Comparison of ENCODE assay signal across 13 cellular contexts in the genomic region with DNA sequence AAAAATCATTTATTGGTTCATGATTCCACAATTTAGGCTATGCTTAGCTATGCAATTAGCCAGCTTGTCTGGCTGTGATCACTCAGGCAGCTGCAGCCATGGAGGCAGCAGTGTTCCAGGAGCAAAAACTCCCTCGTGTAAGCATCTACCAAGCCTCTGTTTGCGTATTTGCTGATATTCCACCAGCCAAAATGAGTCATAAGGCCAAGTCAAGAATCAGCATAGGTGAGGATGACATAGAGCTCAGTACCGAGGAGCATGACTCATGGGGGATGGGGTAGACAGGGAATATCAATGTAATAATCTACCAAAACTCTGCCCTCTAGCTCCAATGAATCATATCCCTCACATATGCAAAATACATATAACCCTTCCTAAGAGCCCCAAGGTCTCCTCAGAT.
DNase-seq lines count a peak whose midpoint lies in the region; ATAC-seq and TF ChIP-seq lines count a peak whose summit lies in the region.
"Had no signal": no experiment of that assay in that cellular context is flagged by ENCODE, and none has a peak within 500 bp of the region (broad histone marks: within the 10 kb centered on the region; RNA-seq: fewer than 3 reads in every experiment).

No MANE protein-coding gene starts in this region.

- ATAC-seq in HG03460 (IDR thresholded peaks at IDR 0.05; ENCODE audit: unreplicated experiment) = no peak
- no peak for ATAC-seq in HG03442 (IDR thresholded peaks at IDR 0.05; ENCODE audit: unreplicated experiment)

- DNase-seq in activated CD4-positive, alpha-beta T cell treated with anti-CD3 and anti-CD28 coated beads for 48 hours = peak; percentile 29
- no peak for DNase-seq in activated CD4-positive, alpha-beta T cell treated with anti-CD3 and anti-CD28 coated beads, Interleukin-2, amount 50 U/mL, for 1 hour
- DNase-seq in HuH-7.5 (ENCODE audit: low spot score) = peak; percentile 23
- peak in 2 of 10 donors; percentile 6 to 16 for DNase-seq in dorsolateral prefrontal cortex
- peak; percentile 2 for DNase-seq in putamen (ENCODE audit: low spot score)
- DNase-seq in HUDEP-2 (lab: John Stamatoyannopoulos, UW; ENCODE audit: unreplicated experiment in 76 of 76) = no peak
- DNase-seq: effector CD8-positive, alpha-beta T cell; GDM1; NCI-H774; nephron progenitor cell had no signal

- H3K27me3 ChIP-seq in dorsolateral prefrontal cortex = no peaks in the 10 kb centered on the region
- H3K27me3 ChIP-seq: suprapubic skin had no signal

- H3K4me3 ChIP-seq in dorsolateral prefrontal cortex = no peak overlapping the region
- H3K4me3 ChIP-seq: suprapubic skin had no signal

- peak overlapping the region in 34 of 59 donors; percentile 0 to 72 (median 36) for H3K27ac ChIP-seq in dorsolateral prefrontal cortex
- H3K27ac ChIP-seq: suprapubic skin had no signal

- intact Hi-C loops in dorsolateral prefrontal cortex (cut with DNase I) = no loop called here

- peak in 2 of 56 donors; percentile 5 to 10 for TF ChIP-seq CTCF in dorsolateral prefrontal cortex (IDR thresholded peaks at IDR 0.05 in 54 of 56, conservative IDR thresholded peaks at IDR 0.05 in 2 of 56; ENCODE audit: low read depth in 1 of 56, partially characterized antibody in 56 of 56)

Comparison
In these comparisons a context has a peak if more than half of its experiments do, and no peak if none do; other contexts are left out.
1. DNase-seq: peak in activated CD4-positive, alpha-beta T cell treated with anti-CD3 and anti-CD28 coated beads for 48 hours (single experiment), HuH-7.5 (single experiment) and putamen (single experiment); none in activated CD4-positive, alpha-beta T cell treated with anti-CD3 and anti-CD28 coated beads, Interleukin-2, amount 50 U/mL, for 1 hour (single experiment) and HUDEP-2 (0 of 76).